ENCODE assay signal across 1 cellular context in the genomic region with DNA sequence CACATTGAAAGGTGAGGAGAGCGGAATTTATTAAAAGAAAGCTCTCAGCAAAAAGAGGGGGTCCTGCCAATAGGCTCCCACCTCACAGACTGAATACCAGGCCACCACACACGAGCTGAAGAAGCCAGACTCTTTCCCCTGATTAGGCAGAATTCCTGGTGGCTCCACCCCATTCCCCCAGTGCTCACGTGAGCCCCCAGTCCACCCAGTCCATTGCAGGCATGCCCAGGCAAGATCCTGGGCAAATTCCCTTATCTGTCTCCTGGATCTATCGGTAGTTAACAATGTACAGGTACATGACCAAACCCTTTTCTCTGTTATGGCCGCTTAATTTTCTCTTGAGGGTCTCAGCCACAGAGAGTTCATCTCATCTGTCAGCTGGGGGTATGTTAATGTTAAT.
A peak's percentile ranks its signal among the peaks of the same experiment; 100 is the strongest.
TF ChIP-seq lines count a peak whose summit lies in the region.

No MANE protein-coding gene starts in this region.

TF ChIP-seq in HepG2, 621 proteins besides CTCF, POLR2A, EP300 and RAD21:
- TF ChIP-seq TP53 (CRISPR knock-in tag; conservative IDR thresholded peaks at IDR 0.05): peak; percentile 97
- TF ChIP-seq KLF15 (CRISPR knock-in tag; IDR thresholded peaks at IDR 0.05; ENCODE audit: borderline replicate concordance): no peak
- no peak for TF ChIP-seq ZSCAN12 (CRISPR knock-in tag; IDR thresholded peaks at IDR 0.05)
- no peak for TF ChIP-seq ZNF549 (CRISPR knock-in tag; IDR thresholded peaks at IDR 0.05)
- TF ChIP-seq BHLHE40 (IDR thresholded peaks at IDR 0.05; ENCODE audit: low read length): peak; percentile 50; the same call in 1 of the 2 replicates
